8 cellular contexts compared by ENCODE assay signal in the genomic region with DNA sequence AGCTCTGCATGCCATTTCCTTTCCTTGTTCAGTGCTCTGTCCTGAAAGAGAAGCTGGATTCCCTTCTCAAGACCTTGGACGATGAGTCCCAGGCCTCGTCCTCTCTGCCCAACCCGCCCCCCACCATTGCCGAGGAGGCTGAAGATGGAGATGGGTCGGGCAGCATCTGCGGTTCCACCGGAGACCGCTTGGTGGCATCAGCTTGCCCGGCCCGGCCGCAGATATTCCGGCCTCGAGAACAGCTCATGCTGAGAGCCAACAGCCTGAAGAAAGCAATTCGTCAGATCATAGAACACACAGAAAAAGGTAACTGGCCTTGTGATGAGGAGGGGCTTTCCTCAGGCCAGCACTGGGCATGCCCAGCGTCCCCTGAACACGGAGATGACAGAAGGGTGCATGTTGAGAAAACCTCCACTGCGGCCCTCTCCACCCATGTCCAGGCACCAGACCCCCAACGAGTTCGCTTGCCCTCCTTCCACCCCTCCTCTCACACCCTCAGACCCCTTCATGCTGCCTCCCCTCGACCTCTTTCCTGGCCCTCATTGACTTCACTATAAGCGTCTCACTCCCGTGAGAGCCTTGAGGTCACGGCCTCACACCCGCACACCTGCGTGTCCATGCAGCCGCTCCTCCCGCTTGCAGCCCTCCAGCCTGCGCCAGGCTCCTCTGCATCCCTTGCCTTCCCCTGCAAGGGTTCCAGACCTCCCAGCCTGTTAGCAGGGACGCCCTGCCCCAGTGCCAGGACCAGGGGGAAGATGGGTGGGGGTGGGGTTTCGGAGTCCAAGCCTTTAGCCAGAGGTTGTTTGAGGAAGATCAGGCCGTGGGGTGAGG.
A peak's percentile ranks its signal among the peaks of the same experiment; 100 is the strongest.
DNase-seq lines count a peak whose midpoint lies in the region; ATAC-seq, FAIRE-seq and TF ChIP-seq lines count a peak whose summit lies in the region.

No MANE protein-coding gene starts in this region.

- FAIRE-seq in pancreas (lab: Jason Lieb, UNC), result no peak

- no peak overlapping the region for H3K4me3 ChIP-seq in Panc1 (ENCODE audit: low read depth in 2 of 2, low read length in 2 of 2)
- no peak overlapping the region for H3K4me3 ChIP-seq in pancreas

- POLR2A ChIA-PET in Panc1 (lab: Charles Lee), result interaction anchor here (0.6 kb wide), 1 partner anchor 57 kb away, joined by 3 read pairs; no protein-coding TSS in a partner anchor

- 68 to 76% methylated on average over 29 to 31 of the region's 31 CpGs for WGBS in pancreas, 2 donors

- H3K27ac ChIP-seq in Panc1 (ENCODE audit: low read length) (no peak overlapping the region), foreskin keratinocyte (no peak overlapping the region), pancreas (no peak overlapping the region)

- no peaks in the 10 kb centered on the region for H3K9me3 ChIP-seq in Panc1 (ENCODE audit: control insufficient read depth, insufficient read depth, low read depth, low read length)
- no peaks in the 10 kb centered on the region for H3K9me3 ChIP-seq in pancreas

- BruUV-seq in Panc1 (replicated peaks; lab: Mats Ljungman, UMichigan), result no TSS peak

- in situ Hi-C loops in Panc1 (cut with HindIII; ENCODE audit: low pct_unique_long_range_greater_than_20kb, low sequenced_read_pairs), result no loop called here

- ATAC-seq in Panc1, result peak; percentile 70
- ATAC-seq in foreskin keratinocyte, result peak; percentile 63
- peak in 3 of 4 donors; percentile 53 to 78 (median 64) for ATAC-seq in pancreas

- H3K27me3 ChIP-seq in Panc1 (ENCODE audit: control insufficient read depth, insufficient read depth, low read length) (no peaks in the 10 kb centered on the region), foreskin keratinocyte (no peaks in the 10 kb centered on the region), pancreas (no peaks in the 10 kb centered on the region)

- intact Hi-C loops in Panc1 (cut with micrococcal nuclease; ENCODE audit: unreplicated experiment) (loop anchor here (10.0 kb wide), 1 partner anchor 94 kb away; a partner anchor contains a TSS), pancreas (cut with DNase I) (no loop called here)

- H3K36me3 ChIP-seq in Panc1 (ENCODE audit: control insufficient read depth, insufficient read depth, low read length), result peaks cover 14% of the 10 kb centered on the region
- H3K36me3 ChIP-seq in pancreas, result peaks cover 0 to 21% (median 0%) of the 10 kb centered on the region in 3 donors

- H3K4me1 ChIP-seq in Panc1 (ENCODE audit: control insufficient read depth, insufficient read depth, low read length), result peaks cover 8% of the 10 kb centered on the region; the same call in 1 of the 2 replicates
- no peaks in the 10 kb centered on the region for H3K4me1 ChIP-seq in foreskin keratinocyte
- H3K4me1 ChIP-seq in pancreas, result no peaks in the 10 kb centered on the region

- CTCF ChIA-PET in Panc1 (lab: Charles Lee), result interaction anchor here (1.5 kb wide), 1 partner anchor 383 kb away, joined by 8 read pairs; no protein-coding TSS in a partner anchor

- TF ChIP-seq CTCF in Panc1 (IDR thresholded peaks at IDR 0.05) (peak; percentile 88), foreskin keratinocyte (conservative IDR thresholded peaks at IDR 0.05) (peak; percentile 74), pancreas (IDR thresholded peaks at IDR 0.05) (peak in 3 of 4 donors; percentile 13 to 26 (median 21))

- DNase-seq in ELR (ENCODE audit: low read depth) (peak; percentile 59), Panc1 (ENCODE audit: low read depth, low spot score) (no peak), foreskin keratinocyte (peak in 1 of 2 donors; percentile 25), pancreas (peak in 3 of 6 donors; percentile 33 to 66 (median 65)), activated gamma-delta T cell treated with Interleukin-2 at 50 U/mL for 16 hours (no peak), NCI-H1417 (lab: John Stamatoyannopoulos, UW) (no peak), NCI-H1092 treated with DMSO at 0.1 percent for 48 hours (lab: John Stamatoyannopoulos, UW) (no peak), NCI-H345 (lab: John Stamatoyannopoulos, UW) (no peak)

Comparison
In these comparisons a context has a peak if more than half of its experiments do, and no peak if none do; other contexts are left out.
1. CTCF ChIP-seq: peak in every context shown above with its lines; median percentile 88 in Panc1; 74 in foreskin keratinocyte; 21 in pancreas.